ENCODE assay signal across 25 cellular contexts in the genomic region with DNA sequence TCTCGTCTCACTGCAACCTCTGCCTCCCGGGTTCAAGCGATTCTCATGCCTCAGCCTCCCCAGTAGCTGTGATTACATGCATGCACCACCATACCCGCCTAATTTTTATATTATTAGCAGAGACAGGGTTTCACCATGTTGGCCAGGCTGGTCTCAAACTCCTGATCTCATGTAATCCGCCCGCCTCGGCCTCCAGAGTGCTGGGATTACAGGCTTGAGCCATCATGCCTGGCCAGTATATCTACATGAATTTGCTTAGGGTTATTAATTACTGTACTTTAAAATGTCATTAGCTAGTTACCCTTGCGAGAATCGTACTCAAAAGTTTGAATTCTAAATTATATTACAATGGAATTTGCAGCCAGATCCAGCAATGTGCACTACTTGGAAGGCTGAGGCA. TPM values are rescaled to one million over a fixed set of nuclear protein-coding genes. Genes with fewer than 3 reads are reported as not detected.
DNase-seq lines count a peak whose midpoint lies in the region; ATAC-seq, FAIRE-seq and TF ChIP-seq lines count a peak whose summit lies in the region.
"Had no signal": no experiment of that assay in that cellular context is flagged by ENCODE, and none has a peak within 500 bp of the region (broad histone marks: within the 10 kb centered on the region; RNA-seq: fewer than 3 reads in every experiment).

No MANE protein-coding gene starts in this region.

- TF ChIP-seq EP300 in A549 (IDR thresholded peaks at IDR 0.05) (no peak), esophagus muscularis mucosa (IDR thresholded peaks at IDR 0.05) (no peak), sigmoid colon (IDR thresholded peaks at IDR 0.05) (no peak)

- DNase-seq in A549 (ENCODE audit: low read depth in 1 of 2, low spot score in 1 of 2) (no peak), WERI-Rb-1 (peak; percentile 19), esophagus muscularis mucosa (ENCODE audit: extremely low spot score) (no peak), sigmoid colon (no peak), epidermal melanocyte (ENCODE audit: insufficient read length, low spot score) (no peak), type B pancreatic cell (ENCODE audit: extremely low spot score, unreplicated experiment) (no peak), left cardiac atrium (no peak)
- no peak for DNase-seq in stimulated activated CD4-positive, alpha-beta T cell treated with anti-CD3 and anti-CD28 coated beads, Interleukin-4, amount 100 ng/mL, for 1 hour
- DNase-seq: 8988T; CD4-positive, CD25-positive, alpha-beta regulatory T cell; GM23248; H7; Karpas-422; MV-4-11; NCI-H146; NCI-H1930; NCI-H2107; NCI-H446; NCI-H524 treated with DMSO at 0.1 percent for 48 hours; NCI-H774 had no signal

- H3K4me3 Mint-ChIP-seq in type B pancreatic cell, result no peak overlapping the region
- H3K4me3 Mint-ChIP-seq: CD4-positive, CD25-positive, alpha-beta regulatory T cell had no signal

- H3K36me3 ChIP-seq in WERI-Rb-1, result peaks cover 9% of the 10 kb centered on the region
- H3K36me3 ChIP-seq in esophagus muscularis mucosa, result peaks cover 0 to 14% (median 2%) of the 10 kb centered on the region in 4 donors
- H3K36me3 ChIP-seq in sigmoid colon, result peaks cover 0 to 30% (median 1%) of the 10 kb centered on the region in 4 donors
- H3K36me3 ChIP-seq: BLaER1, SJSA1 had no signal

- no peak overlapping the region for H3K27ac Mint-ChIP-seq in type B pancreatic cell
- H3K27ac Mint-ChIP-seq: CD4-positive, CD25-positive, alpha-beta regulatory T cell had no signal

- no peak for FAIRE-seq in A549 (lab: Jason Lieb, UNC)
- FAIRE-seq: D721Med had no signal

- H3K27me3 ChIP-seq in WERI-Rb-1 (ENCODE audit: insufficient read depth, low read depth, severe bottlenecking) (no peaks in the 10 kb centered on the region), esophagus muscularis mucosa (no peaks in the 10 kb centered on the region), sigmoid colon (no peaks in the 10 kb centered on the region)
- H3K27me3 ChIP-seq: SJSA1 had no signal

- no peaks in the 10 kb centered on the region for H3K9me3 Mint-ChIP-seq in type B pancreatic cell
- H3K9me3 Mint-ChIP-seq: CD4-positive, CD25-positive, alpha-beta regulatory T cell had no signal

- H3K4me1 ChIP-seq in A549, result peaks cover 80% of the 10 kb centered on the region
- peaks cover 66 to 99% (median 94%) of the 10 kb centered on the region in 4 donors for H3K4me1 ChIP-seq in esophagus muscularis mucosa
- H3K4me1 ChIP-seq in sigmoid colon, result peaks cover 0 to 97% (median 83%) of the 10 kb centered on the region in 4 donors
- H3K4me1 ChIP-seq: BLaER1, SJSA1 had no signal

- no peaks in the 10 kb centered on the region for H3K4me1 Mint-ChIP-seq in type B pancreatic cell (ENCODE audit: unreplicated experiment)

- intact Hi-C loops in esophagus muscularis mucosa (cut with DNase I) (no loop called here), sigmoid colon (cut with DNase I) (no loop called here), left cardiac atrium (cut with DNase I) (no loop called here)

- no peaks in the 10 kb centered on the region for H3K9me3 ChIP-seq in A549
- H3K9me3 ChIP-seq in WERI-Rb-1 (ENCODE audit: severe bottlenecking), result no peaks in the 10 kb centered on the region
- no peaks in the 10 kb centered on the region for H3K9me3 ChIP-seq in esophagus muscularis mucosa
- no peaks in the 10 kb centered on the region for H3K9me3 ChIP-seq in sigmoid colon
- H3K9me3 ChIP-seq: BLaER1, SJSA1 had no signal

- H3K4me3 ChIP-seq in A549 (peak overlapping the region; percentile 71), WERI-Rb-1 (ENCODE audit: low read depth, low read length) (no peak overlapping the region), esophagus muscularis mucosa (no peak overlapping the region), sigmoid colon (no peak overlapping the region)
- H3K4me3 ChIP-seq: BLaER1, GM23248, SJSA1 had no signal

- POLR2A ChIA-PET in A549 (lab: Yijun Ruan, JAX), result no interaction called here

- TF ChIP-seq POLR2A in A549 (IDR thresholded peaks at IDR 0.05; ENCODE audit: low read length) (no peak), esophagus muscularis mucosa (IDR thresholded peaks at IDR 0.05; ENCODE audit: low read depth) (no peak), sigmoid colon (IDR thresholded peaks at IDR 0.05) (no peak)

- ATAC-seq in A549 (peak in 1 of 2 experiments; percentile 57; a peak in 3 of 6 replicates), left cardiac atrium (no peak)
- ATAC-seq: Right ventricle myocardium inferior had no signal

- peak overlapping the region; percentile 80 for H3K4me2 ChIP-seq in A549
- H3K4me2 ChIP-seq: BLaER1 had no signal

- TF ChIP-seq RAD21 in A549 (conservative IDR thresholded peaks at IDR 0.05 in 1 of 2, IDR thresholded peaks at IDR 0.05 in 1 of 2), result no peak

- CTCF ChIA-PET in A549 (lab: Yijun Ruan, JAX), result interaction anchor here (0.6 kb wide), 1 partner anchor 13 kb away, joined by 3 read pairs; no protein-coding TSS in a partner anchor

- peaks cover 10% of the 10 kb centered on the region for H3K27me3 Mint-ChIP-seq in type B pancreatic cell
- H3K27me3 Mint-ChIP-seq: CD4-positive, CD25-positive, alpha-beta regulatory T cell had no signal

- H3K36me3 Mint-ChIP-seq in type B pancreatic cell, result peaks cover 13% of the 10 kb centered on the region

- 3% methylated on average over 9 of the region's 9 CpGs for WGBS in A549 (ENCODE audit: missing lambda C conversion rate)
- WGBS in esophagus muscularis mucosa, result 94% methylated on average over 9 of the region's 9 CpGs
- 97 to 98% methylated on average over 9 of the region's 9 CpGs for WGBS in sigmoid colon, 2 donors

- TF ChIP-seq CTCF in A549 (IDR thresholded peaks at IDR 0.05) (no peak), WERI-Rb-1 (IDR thresholded peaks at IDR 0.05; ENCODE audit: low read depth, low read length) (no peak), esophagus muscularis mucosa (IDR thresholded peaks at IDR 0.05) (no peak), sigmoid colon (IDR thresholded peaks at IDR 0.05) (no peak), type B pancreatic cell (conservative IDR thresholded peaks at IDR 0.05) (no peak)

- H3K27ac ChIP-seq in A549, result peak overlapping the region; percentile 85 to 93
- no peak overlapping the region for H3K27ac ChIP-seq in WERI-Rb-1
- H3K27ac ChIP-seq in esophagus muscularis mucosa (replicated peaks in 1 of 4), result peak overlapping the region in 3 of 4 donors; percentile 5 to 100 (median 56)
- H3K27ac ChIP-seq in sigmoid colon, result peak overlapping the region in 3 of 4 donors; percentile 39 to 100 (median 100)
- H3K27ac ChIP-seq: BLaER1, GM23248, SJSA1 had no signal

TF ChIP-seq in A549, 52 proteins besides CTCF, POLR2A, EP300 and RAD21:
- TF ChIP-seq NFE2L2 (conservative IDR thresholded peaks at IDR 0.05; ENCODE audit: low read length) (no peak), HES2 (IDR thresholded peaks at IDR 0.05) (no peak), TFCP2L1 (CRISPR knock-in tag; IDR thresholded peaks at IDR 0.05) (no peak), BHLHE40 (IDR thresholded peaks at IDR 0.05; ENCODE audit: low read depth, low read length) (no peak), HOXB13 (CRISPR knock-in tag; IDR thresholded peaks at IDR 0.05; ENCODE audit: low read depth) (no peak)

RNA-seq across cellular contexts. Expression of gene CPEB2, which starts 8.9 kb away (rescaled TPM):
- polyA plus RNA-seq in A549 (2011; rRNA removed) (16.8 and 24.3 TPM in 2 replicates), A549 (2017; fragmentation: RNase III; extraction: RNeasy Plus Mini Kit Qiagen cat#74134 plus additional on column Dnase treatment) (11.4 to 16.4 TPM (median 16.2 TPM) in 3 replicates), sigmoid colon (1 to 10 TPM; 6.4 to 9.6 (median 7.2) TPM)
- polyA plus RNA-seq in A549 (2012; cell fraction: cytosol; rRNA removed), result 2.9 and 3.3 TPM in 2 replicates
- polyA plus RNA-seq in A549 (2012; cell fraction: nucleus; rRNA removed), result 4.4 and 7.5 TPM in 2 replicates
- polyA minus RNA-seq in A549 (2011; rRNA and poly(A)+ RNA removed), result 19.8 and 21.3 TPM in 2 replicates
- total RNA-seq in esophagus muscularis mucosa (10 to 100 TPM; 23.7 to 35.7 (median 25.6) TPM), sigmoid colon (10 to 100 TPM; 27.5 to 39.2 (median 30.4) TPM), type B pancreatic cell (ENCODE audit: low replicate concordance) (12.5 and 32.0 TPM in 2 replicates), left cardiac atrium (10 to 100 TPM; 10.4 to 15.8 TPM)
- total RNA-seq: G401 had no signal
